Comparison of ENCODE assay signal across 15 cellular contexts in genomic region chr2:218043701-218044109, GRCh38. TPM values are rescaled to one million over a fixed set of nuclear protein-coding genes. Genes with fewer than 3 reads are reported as not detected.
DNase-seq lines count a peak whose midpoint lies in the region; ATAC-seq and TF ChIP-seq lines count a peak whose summit lies in the region.
"Had no signal": no experiment of that assay in that cellular context is flagged by ENCODE, and none has a peak within 500 bp of the region (broad histone marks: within the 10 kb centered on the region; RNA-seq: fewer than 3 reads in every experiment).

No MANE protein-coding gene starts in this region.

- H3K4me3 ChIP-seq in coronary artery (no peak overlapping the region), esophagus muscularis mucosa (no peak overlapping the region)
- H3K4me3 ChIP-seq: GM23248 had no signal

- WGBS in esophagus muscularis mucosa, result no CpG with 5 or more reads among the region's 5 CpGs

- TF ChIP-seq CTCF in activated CD8-positive, alpha-beta T cell treated with anti-CD3 and anti-CD28 coated beads for 36 hours (IDR thresholded peaks at IDR 0.05), result no peak
- no peak for TF ChIP-seq CTCF in coronary artery (IDR thresholded peaks at IDR 0.05)
- no peak for TF ChIP-seq CTCF in esophagus muscularis mucosa (IDR thresholded peaks at IDR 0.05)
- no peak for TF ChIP-seq CTCF in osteocyte (IDR thresholded peaks at IDR 0.05)

- POLR2A ChIA-PET in activated CD8-positive, alpha-beta T cell treated with anti-CD3 and anti-CD28 coated beads, Interleukin-2, amount 10 ng/mL, durations not matched to agents 7 days and 5 days (lab: Charles Lee), result no interaction called here
- POLR2A ChIA-PET in activated CD8-positive, alpha-beta T cell treated with anti-CD3 and anti-CD28 coated beads for 36 hours (lab: Charles Lee), result no interaction called here

- peaks cover 26% of the 10 kb centered on the region for H3K4me1 Mint-ChIP-seq in activated CD8-positive, alpha-beta T cell treated with anti-CD3 and anti-CD28 coated beads, Interleukin-2, amount 10 ng/mL, durations not matched to agents 7 days and 5 days (ENCODE audit: low read depth)
- peaks cover 2% of the 10 kb centered on the region for H3K4me1 Mint-ChIP-seq in activated CD8-positive, alpha-beta T cell treated with anti-CD3 and anti-CD28 coated beads for 36 hours (ENCODE audit: low read depth)
- no peaks in the 10 kb centered on the region for H3K4me1 Mint-ChIP-seq in osteocyte (ENCODE audit: unreplicated experiment)
- no peaks in the 10 kb centered on the region for H3K4me1 Mint-ChIP-seq in stimulated activated naive B cell treated with anti-CD40 and anti-IgM and Interleukin-4, amounts not matched to agents 10 μg/mL and 1 μg/mL and 100 μg/mL, for 72 hours

- H3K9me3 ChIP-seq in esophagus muscularis mucosa, result no peaks in the 10 kb centered on the region

- no peaks in the 10 kb centered on the region for H3K36me3 ChIP-seq in esophagus muscularis mucosa

- no peak overlapping the region for H3K27ac Mint-ChIP-seq in activated CD8-positive, alpha-beta T cell treated with anti-CD3 and anti-CD28 coated beads, Interleukin-2, amount 10 ng/mL, durations not matched to agents 7 days and 5 days
- no peak overlapping the region for H3K27ac Mint-ChIP-seq in activated CD8-positive, alpha-beta T cell treated with anti-CD3 and anti-CD28 coated beads for 36 hours
- no peak overlapping the region for H3K27ac Mint-ChIP-seq in osteocyte (ENCODE audit: unreplicated experiment)
- no peak overlapping the region for H3K27ac Mint-ChIP-seq in stimulated activated naive B cell treated with anti-CD40 and anti-IgM and Interleukin-4, amounts not matched to agents 10 μg/mL and 1 μg/mL and 100 μg/mL, for 72 hours
- H3K27ac Mint-ChIP-seq: CD4-positive, CD25-positive, alpha-beta regulatory T cell had no signal

- no peak overlapping the region for H3K4me3 Mint-ChIP-seq in activated CD8-positive, alpha-beta T cell treated with anti-CD3 and anti-CD28 coated beads, Interleukin-2, amount 10 ng/mL, durations not matched to agents 7 days and 5 days
- no peak overlapping the region for H3K4me3 Mint-ChIP-seq in activated CD8-positive, alpha-beta T cell treated with anti-CD3 and anti-CD28 coated beads for 36 hours
- no peak overlapping the region for H3K4me3 Mint-ChIP-seq in osteocyte (ENCODE audit: unreplicated experiment)
- H3K4me3 Mint-ChIP-seq in stimulated activated naive B cell treated with anti-CD40 and anti-IgM and Interleukin-4, amounts not matched to agents 10 μg/mL and 1 μg/mL and 100 μg/mL, for 72 hours, result no peak overlapping the region
- H3K4me3 Mint-ChIP-seq: CD4-positive, CD25-positive, alpha-beta regulatory T cell had no signal

- no peak for TF ChIP-seq POLR2A in esophagus muscularis mucosa (IDR thresholded peaks at IDR 0.05; ENCODE audit: low read depth)

- DNase-seq in activated CD8-positive, alpha-beta T cell treated with anti-CD3 and anti-CD28 coated beads, Interleukin-2, amount 10 ng/mL, durations not matched to agents 7 days and 5 days, result peak; percentile 9
- DNase-seq in activated CD8-positive, alpha-beta T cell treated with anti-CD3 and anti-CD28 coated beads for 36 hours, result no peak
- DNase-seq in coronary artery (ENCODE audit: low spot score), result peak; percentile 56
- DNase-seq in esophagus muscularis mucosa (ENCODE audit: extremely low spot score), result peak; percentile 57
- DNase-seq in osteocyte (ENCODE audit: extremely low spot score, unreplicated experiment), result peak; percentile 73
- no peak for DNase-seq in stimulated activated naive B cell treated with anti-CD40 and anti-IgM and Interleukin-4, amounts not matched to agents 10 μg/mL and 1 μg/mL and 100 μg/mL, for 72 hours
- DNase-seq: ACHN; CD4-positive, CD25-positive, alpha-beta regulatory T cell; DMS53; GF-D8; GM23248 had no signal

- H3K9me3 Mint-ChIP-seq in activated CD8-positive, alpha-beta T cell treated with anti-CD3 and anti-CD28 coated beads, Interleukin-2, amount 10 ng/mL, durations not matched to agents 7 days and 5 days (ENCODE audit: insufficient read depth), result peaks cover 18% of the 10 kb centered on the region
- peaks cover 7% of the 10 kb centered on the region for H3K9me3 Mint-ChIP-seq in activated CD8-positive, alpha-beta T cell treated with anti-CD3 and anti-CD28 coated beads for 36 hours
- H3K9me3 Mint-ChIP-seq in osteocyte (ENCODE audit: unreplicated experiment), result no peaks in the 10 kb centered on the region
- peaks cover 0 to 10% of the 10 kb centered on the region in 2 donors for H3K9me3 Mint-ChIP-seq in stimulated activated naive B cell treated with anti-CD40 and anti-IgM and Interleukin-4, amounts not matched to agents 10 μg/mL and 1 μg/mL and 100 μg/mL, for 72 hours

- peaks cover 8% of the 10 kb centered on the region for H3K27me3 Mint-ChIP-seq in activated CD8-positive, alpha-beta T cell treated with anti-CD3 and anti-CD28 coated beads, Interleukin-2, amount 10 ng/mL, durations not matched to agents 7 days and 5 days (ENCODE audit: low read depth)
- H3K27me3 Mint-ChIP-seq in activated CD8-positive, alpha-beta T cell treated with anti-CD3 and anti-CD28 coated beads for 36 hours, result peaks cover 16% of the 10 kb centered on the region
- peaks cover 75% of the 10 kb centered on the region for H3K27me3 Mint-ChIP-seq in osteocyte (ENCODE audit: unreplicated experiment)
- peaks cover 16 to 29% of the 10 kb centered on the region in 2 donors for H3K27me3 Mint-ChIP-seq in stimulated activated naive B cell treated with anti-CD40 and anti-IgM and Interleukin-4, amounts not matched to agents 10 μg/mL and 1 μg/mL and 100 μg/mL, for 72 hours

- CTCF ChIA-PET in activated CD8-positive, alpha-beta T cell treated with anti-CD3 and anti-CD28 coated beads, Interleukin-2, amount 10 ng/mL, durations not matched to agents 7 days and 5 days (lab: Charles Lee), result interaction anchor here (0.9 kb wide), 1 partner anchor 254 kb away, joined by 3 read pairs; no protein-coding TSS in a partner anchor
- CTCF ChIA-PET in activated CD8-positive, alpha-beta T cell treated with anti-CD3 and anti-CD28 coated beads for 36 hours (lab: Charles Lee), result interaction anchor here (0.9 to 3.5 kb wide), 4 partner anchors 9 to 258 kb away, joined by 3 to 10 read pairs (median 5); partner anchors contain the start of gene RUFY4

- H3K36me3 Mint-ChIP-seq in activated CD8-positive, alpha-beta T cell treated with anti-CD3 and anti-CD28 coated beads, Interleukin-2, amount 10 ng/mL, durations not matched to agents 7 days and 5 days (ENCODE audit: low read depth), result peaks cover 18% of the 10 kb centered on the region
- H3K36me3 Mint-ChIP-seq in activated CD8-positive, alpha-beta T cell treated with anti-CD3 and anti-CD28 coated beads for 36 hours (ENCODE audit: low read depth), result no peaks in the 10 kb centered on the region
- H3K36me3 Mint-ChIP-seq in osteocyte (ENCODE audit: unreplicated experiment), result no peaks in the 10 kb centered on the region
- H3K36me3 Mint-ChIP-seq in stimulated activated naive B cell treated with anti-CD40 and anti-IgM and Interleukin-4, amounts not matched to agents 10 μg/mL and 1 μg/mL and 100 μg/mL, for 72 hours, result peaks cover 0 to 3% of the 10 kb centered on the region in 2 donors
- H3K36me3 Mint-ChIP-seq: CD4-positive, CD25-positive, alpha-beta regulatory T cell had no signal

- no peak for TF ChIP-seq EP300 in esophagus muscularis mucosa (IDR thresholded peaks at IDR 0.05)

- intact Hi-C loops in activated CD8-positive, alpha-beta T cell treated with anti-CD3 and anti-CD28 coated beads for 36 hours (cut with micrococcal nuclease), result no loop called here
- intact Hi-C loops in esophagus muscularis mucosa (cut with DNase I), result no loop called here

- H3K27me3 ChIP-seq in esophagus muscularis mucosa, result no peaks in the 10 kb centered on the region
- H3K27me3 ChIP-seq: BLaER1 treated with 17β-estradiol and CSF1 and Interleukin-3, amounts not matched to agents 10 nM and 100 nM had no signal

- no peaks in the 10 kb centered on the region for H3K4me1 ChIP-seq in esophagus muscularis mucosa

- no peak overlapping the region for H3K27ac ChIP-seq in coronary artery
- H3K27ac ChIP-seq in esophagus muscularis mucosa (replicated peaks in 1 of 4), result no peak overlapping the region
- H3K27ac ChIP-seq: GM23248 had no signal

- ATAC-seq in activated CD8-positive, alpha-beta T cell treated with anti-CD3 and anti-CD28 coated beads, Interleukin-2, amount 10 ng/mL, durations not matched to agents 7 days and 5 days, result no peak
- no peak for ATAC-seq in activated CD8-positive, alpha-beta T cell treated with anti-CD3 and anti-CD28 coated beads for 36 hours
- no peak for ATAC-seq in stimulated activated naive B cell treated with anti-CD40 and anti-IgM and Interleukin-4, amounts not matched to agents 10 μg/mL and 1 μg/mL and 100 μg/mL, for 72 hours (replicated peaks)
- ATAC-seq in GM21367 (IDR thresholded peaks at IDR 0.05; ENCODE audit: unreplicated experiment), result no peak
- ATAC-seq: HCT116 had no signal

RNA-seq across cellular contexts. Expression of gene RUFY4, which starts 25.3 kb away (rescaled TPM):
- total RNA-seq in activated CD8-positive, alpha-beta T cell treated with anti-CD3 and anti-CD28 coated beads, Interleukin-2, amount 10 ng/mL, durations not matched to agents 7 days and 5 days, result under 1 TPM; 0.55 to 0.81 TPM
- total RNA-seq in activated CD8-positive, alpha-beta T cell treated with anti-CD3 and anti-CD28 coated beads for 36 hours, result under 1 TPM; 0.76 to 0.88 TPM
- total RNA-seq in esophagus muscularis mucosa, result under 1 TPM in 1 of 4 donors, not detected in 3; 0.11 TPM
- total RNA-seq in osteocyte, result not detected in 2 replicates
- total RNA-seq: A172, GM23248 had no signal

RNA-seq across cellular contexts. Expression of gene TNS1, which starts 40.9 kb away (rescaled TPM):
- 10 to 100 TPM; 28.9 to 29.8 TPM for total RNA-seq in activated CD8-positive, alpha-beta T cell treated with anti-CD3 and anti-CD28 coated beads, Interleukin-2, amount 10 ng/mL, durations not matched to agents 7 days and 5 days
- 1 to 10 TPM; 1.8 to 2.0 TPM for total RNA-seq in activated CD8-positive, alpha-beta T cell treated with anti-CD3 and anti-CD28 coated beads for 36 hours
- 1,000 to 10,000 TPM; 1,001 to 2,170 (median 1,411) TPM for total RNA-seq in esophagus muscularis mucosa
- total RNA-seq in osteocyte, result 80.8 and 82.5 TPM in 2 replicates

Comparison
In these comparisons a context has a peak if more than half of its experiments do, and no peak if none do; other contexts are left out.
1. DNase-seq: peak in activated CD8-positive, alpha-beta T cell treated with anti-CD3 and anti-CD28 coated beads, Interleukin-2, amount 10 ng/mL, durations not matched to agents 7 days and 5 days (single experiment), coronary artery (single experiment), esophagus muscularis mucosa (single experiment) and osteocyte (single experiment); none in activated CD8-positive, alpha-beta T cell treated with anti-CD3 and anti-CD28 coated beads for 36 hours (single experiment) and stimulated activated naive B cell treated with anti-CD40 and anti-IgM and Interleukin-4, amounts not matched to agents 10 μg/mL and 1 μg/mL and 100 μg/mL, for 72 hours (single experiment).
2. RNA of gene TNS1, which starts 40.9 kb away (total RNA-seq): 1,001 to 2,170 TPM in esophagus muscularis mucosa; 80.8 to 82.5 TPM in osteocyte, 28.9 to 29.8 TPM in activated CD8-positive, alpha-beta T cell treated with anti-CD3 and anti-CD28 coated beads, Interleukin-2, amount 10 ng/mL, durations not matched to agents 7 days and 5 days and 1.8 to 2.0 TPM in activated CD8-positive, alpha-beta T cell treated with anti-CD3 and anti-CD28 coated beads for 36 hours; every median in the first group is over 10 times any median in the second.